In genomic region chr4:56425518-56425917, GRCh38 we compare ENCODE assay signal across 22 cellular contexts. TPM values are rescaled to one million over a fixed set of nuclear protein-coding genes. Genes with fewer than 3 reads are reported as not detected.
DNase-seq lines count a peak whose midpoint lies in the region; ATAC-seq and TF ChIP-seq lines count a peak whose summit lies in the region.
"Had no signal": no experiment of that assay in that cellular context is flagged by ENCODE, and none has a peak within 500 bp of the region (broad histone marks: within the 10 kb centered on the region; RNA-seq: fewer than 3 reads in every experiment).

No MANE protein-coding gene starts in this region.

- peak overlapping the region; percentile 34 for H3K4me3 ChIP-seq in GM23338
- H3K4me3 ChIP-seq in OCI-LY1 (ENCODE audit: low read depth, low read length, poor library complexity, severe bottlenecking) = no peak overlapping the region
- H3K4me3 ChIP-seq: Peyer's patch, right lobe of liver, upper lobe of left lung had no signal

- H3K79me2 ChIP-seq in GM23338 (replicated peaks; ENCODE audit: insufficient read depth) (peaks cover 100% of the 10 kb centered on the region), OCI-LY1 (ENCODE audit: insufficient read depth, low read length) (peaks cover 98% of the 10 kb centered on the region)

- H3K27ac ChIP-seq in GM23338 (ENCODE audit: low read depth) (peak overlapping the region; percentile 75; the same call in 1 of the 2 replicates), OCI-LY1 (ENCODE audit: low read depth, low read length, poor library complexity, severe bottlenecking) (peak overlapping the region; percentile 52)
- H3K27ac ChIP-seq: brain microvascular endothelial cell, C4-2B, Peyer's patch, right lobe of liver, upper lobe of left lung had no signal

- H3K4me2 ChIP-seq in GM23338 (peak overlapping the region; percentile 68), OCI-LY1 (ENCODE audit: low read length) (peak overlapping the region; percentile 23; the same call in 1 of the 2 replicates)

- no peaks in the 10 kb centered on the region; the same call in 1 of the 2 replicates for H3K9me3 ChIP-seq in OCI-LY1 (ENCODE audit: low read length)
- H3K9me3 ChIP-seq: Peyer's patch, right lobe of liver, upper lobe of left lung had no signal

- H3K27me3 ChIP-seq in GM23338 (ENCODE audit: insufficient read depth) (no peaks in the 10 kb centered on the region), OCI-LY1 (ENCODE audit: insufficient read depth, low read length) (no peaks in the 10 kb centered on the region)
- H3K27me3 ChIP-seq: brain microvascular endothelial cell, Peyer's patch, right lobe of liver, upper lobe of left lung had no signal

- H3K9me2 ChIP-seq in GM23338 (ENCODE audit: insufficient read depth) (no peaks in the 10 kb centered on the region), OCI-LY1 (ENCODE audit: low read depth, low read length) (no peaks in the 10 kb centered on the region)

- H3K27me3 Mint-ChIP-seq in GM23338 (ENCODE audit: insufficient read depth, low read depth, poor library complexity) = no peaks in the 10 kb centered on the region
- H3K27me3 Mint-ChIP-seq in progenitor cell of endocrine pancreas = no peaks in the 10 kb centered on the region
- H3K27me3 Mint-ChIP-seq: activated CD4-positive, alpha-beta memory T cell treated with anti-CD3 and anti-CD28 coated beads, Interleukin-2, amount 10 ng/mL, durations not matched to agents 7 days and 5 days; activated T-helper 17 cell treated with anti-CD3 and anti-CD28 coated beads, Interleukin-2, amount 50 U/mL, for 72 hours had no signal

- peaks cover 29% of the 10 kb centered on the region for H4K20me1 ChIP-seq in GM23338 (replicated peaks; ENCODE audit: insufficient read depth)
- peaks cover 10% of the 10 kb centered on the region for H4K20me1 ChIP-seq in OCI-LY1 (ENCODE audit: insufficient read depth, low read length)

- TF ChIP-seq CTCF in GM23338 (conservative IDR thresholded peaks at IDR 0.05; ENCODE audit: low read depth in 2 of 2) (no peak), OCI-LY1 (IDR thresholded peaks at IDR 0.05; ENCODE audit: low read length) (no peak), progenitor cell of endocrine pancreas (IDR thresholded peaks at IDR 0.05; ENCODE audit: unreplicated experiment) (no peak)

- H3K27ac Mint-ChIP-seq in GM23338 (peak overlapping the region; percentile 70), progenitor cell of endocrine pancreas (peak overlapping the region; percentile 45)
- H3K27ac Mint-ChIP-seq: activated CD4-positive, alpha-beta memory T cell treated with anti-CD3 and anti-CD28 coated beads, Interleukin-2, amount 10 ng/mL, durations not matched to agents 7 days and 5 days; activated T-helper 17 cell treated with anti-CD3 and anti-CD28 coated beads, Interleukin-2, amount 50 U/mL, for 72 hours had no signal

- H3K4me1 Mint-ChIP-seq in GM23338 (peaks cover 37% of the 10 kb centered on the region), progenitor cell of endocrine pancreas (ENCODE audit: low read depth) (peaks cover 3% of the 10 kb centered on the region)

- H3K4me3 Mint-ChIP-seq in GM23338 (peak overlapping the region; percentile 24; the same call in 1 of the 3 replicates), progenitor cell of endocrine pancreas (ENCODE audit: low read depth) (no peak overlapping the region)
- H3K4me3 Mint-ChIP-seq: activated CD4-positive, alpha-beta memory T cell treated with anti-CD3 and anti-CD28 coated beads, Interleukin-2, amount 10 ng/mL, durations not matched to agents 7 days and 5 days; activated T-helper 17 cell treated with anti-CD3 and anti-CD28 coated beads, Interleukin-2, amount 50 U/mL, for 72 hours had no signal

- H3K4me1 ChIP-seq in GM23338 (ENCODE audit: insufficient read depth) (peaks cover 29% of the 10 kb centered on the region), OCI-LY1 (ENCODE audit: insufficient read depth, low read length, severe bottlenecking) (peaks cover 18% of the 10 kb centered on the region)
- H3K4me1 ChIP-seq: Peyer's patch, upper lobe of left lung had no signal

- H3K9me3 Mint-ChIP-seq in GM23338 (peaks cover 13% of the 10 kb centered on the region; the same call in 2 of the 3 replicates), progenitor cell of endocrine pancreas (ENCODE audit: low read depth) (peaks cover 4% of the 10 kb centered on the region)
- H3K9me3 Mint-ChIP-seq: activated CD4-positive, alpha-beta memory T cell treated with anti-CD3 and anti-CD28 coated beads, Interleukin-2, amount 10 ng/mL, durations not matched to agents 7 days and 5 days; activated T-helper 17 cell treated with anti-CD3 and anti-CD28 coated beads, Interleukin-2, amount 50 U/mL, for 72 hours had no signal

- ATAC-seq in GM23338 (peak; percentile 99), HG03460 (IDR thresholded peaks at IDR 0.05; ENCODE audit: unreplicated experiment) (no peak), HG02798 (IDR thresholded peaks at IDR 0.05; ENCODE audit: poor library complexity, unreplicated experiment) (no peak)
- ATAC-seq: HepG2 had no signal

- DNase-seq in GM23338 (ENCODE audit: low spot score) (peak; percentile 84), iPS DF 19.7 (ENCODE audit: low read depth, low spot score) (peak; percentile 52), progenitor cell of endocrine pancreas (ENCODE audit: low spot score, unreplicated experiment) (no peak), AG08395 (ENCODE audit: low spot score) (no peak)
- DNase-seq: activated CD8-positive, alpha-beta memory T cell treated with anti-CD3 and anti-CD28 coated beads, Interleukin-2, amount 50 U/mL, for 48 hours; DMS79 treated with DMSO at 0.1 percent for 48 hours; GOT3; NCI-H1092; NCI-H187 treated with DMSO at 0.1 percent for 48 hours; NCI-H2171 treated with DMSO at 0.1 percent for 48 hours; right lobe of liver; SIG-M5; upper lobe of left lung had no signal

- H2AFZ ChIP-seq in GM23338 = no peak overlapping the region
- H2AFZ ChIP-seq in OCI-LY1 (ENCODE audit: low read length) = no peak overlapping the region

- no peaks in the 10 kb centered on the region for H3K36me3 ChIP-seq in GM23338 (ENCODE audit: insufficient read depth)
- H3K36me3 ChIP-seq in OCI-LY1 (ENCODE audit: insufficient read depth, low read length) = peaks cover 24% of the 10 kb centered on the region
- H3K36me3 ChIP-seq: brain microvascular endothelial cell, Peyer's patch, right lobe of liver, upper lobe of left lung had no signal

- H3F3A ChIP-seq in GM23338 (replicated peaks; ENCODE audit: low read depth) (no peaks in the 10 kb centered on the region), OCI-LY1 (ENCODE audit: insufficient read depth, low read length) (no peaks in the 10 kb centered on the region; the same call in 1 of the 2 replicates)

- H3K36me3 Mint-ChIP-seq in GM23338 (ENCODE audit: low read depth) = peaks cover 41% of the 10 kb centered on the region
- peaks cover 4% of the 10 kb centered on the region for H3K36me3 Mint-ChIP-seq in progenitor cell of endocrine pancreas (ENCODE audit: insufficient read depth)

- H3K9ac ChIP-seq in OCI-LY1 (ENCODE audit: low read length) = peak overlapping the region; percentile 11; the same call in 1 of the 2 replicates

TF ChIP-seq in GM23338, 12 proteins besides CTCF, POLR2A, EP300 and RAD21 (continues in another document):
- peak; percentile 33; the same call in 1 of the 2 replicates for TF ChIP-seq CREB1 (CRISPR knock-in tag; IDR thresholded peaks at IDR 0.05; ENCODE audit: low read depth)

RNA-seq across cellular contexts. Expression of gene PPAT, which starts 9.9 kb away (rescaled TPM):
- 87.4 and 96.8 TPM in 2 replicates for total RNA-seq in GM23338 (2014; rRNA removed; shearing (Covaris generic))
- polyA plus RNA-seq in GM23338 (2016; fragmentation: Nextera tagmentation; extraction: Ambion mirVana) = 56.3 and 63.0 TPM in 2 replicates
- 23.5 and 24.4 TPM in 2 replicates for total RNA-seq in progenitor cell of endocrine pancreas

RNA-seq across cellular contexts. Expression of gene PAICS, which starts 10.5 kb away (rescaled TPM):
- 366 and 390 TPM in 2 replicates for total RNA-seq in GM23338 (2014; rRNA removed; shearing (Covaris generic))
- polyA plus RNA-seq in GM23338 (2016; fragmentation: Nextera tagmentation; extraction: Ambion mirVana) = 260 and 300 TPM in 2 replicates
- total RNA-seq in progenitor cell of endocrine pancreas = 131 and 138 TPM in 2 replicates

RNA-seq across cellular contexts. Expression of gene AASDH, which starts 38.2 kb away (rescaled TPM):
- total RNA-seq in GM23338 (2014; rRNA removed; shearing (Covaris generic)) = 10.8 and 12.2 TPM in 2 replicates
- 35.6 and 38.4 TPM in 2 replicates for polyA plus RNA-seq in GM23338 (2016; fragmentation: Nextera tagmentation; extraction: Ambion mirVana)
- total RNA-seq in progenitor cell of endocrine pancreas = 22.0 and 25.2 TPM in 2 replicates

RNA-seq across cellular contexts. Expression of gene SRP72, which starts 41.9 kb away (rescaled TPM):
- 73.1 and 84.6 TPM in 2 replicates for total RNA-seq in GM23338 (2014; rRNA removed; shearing (Covaris generic))
- polyA plus RNA-seq in GM23338 (2016; fragmentation: Nextera tagmentation; extraction: Ambion mirVana) = 114 and 174 TPM in 2 replicates
- total RNA-seq in progenitor cell of endocrine pancreas = 119 and 120 TPM in 2 replicates

Comparison
In these comparisons a context has a peak if more than half of its experiments do, and no peak if none do; other contexts are left out.
1. DNase-seq: peak in GM23338 (single experiment) and iPS DF 19.7 (single experiment); none in progenitor cell of endocrine pancreas (single experiment) and AG08395 (single experiment).